Comparison of ENCODE assay signal across 16 cellular contexts in the genomic region with DNA sequence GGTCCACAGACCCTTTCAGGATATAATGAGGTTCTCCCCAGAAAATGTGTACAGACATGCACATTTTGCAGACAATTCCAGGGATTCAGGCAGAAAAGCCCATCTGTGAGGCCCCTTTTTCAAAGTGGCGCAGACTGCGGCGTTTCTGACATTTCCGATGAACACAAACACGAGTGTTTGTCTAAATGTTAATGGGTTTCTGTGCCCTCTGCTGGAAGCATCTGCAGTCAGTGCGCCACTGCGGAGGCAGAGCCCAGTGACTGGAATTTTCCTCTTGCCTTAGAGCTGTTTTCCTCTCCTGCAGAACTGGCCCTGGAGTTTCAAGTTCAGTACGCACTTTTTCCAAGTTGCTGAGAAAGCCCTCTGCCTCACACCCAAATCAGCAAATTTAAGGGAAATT. TPM values are rescaled to one million over a fixed set of nuclear protein-coding genes. Genes with fewer than 3 reads are reported as not detected.
DNase-seq lines count a peak whose midpoint lies in the region; ATAC-seq and TF ChIP-seq lines count a peak whose summit lies in the region.
"Had no signal": no experiment of that assay in that cellular context is flagged by ENCODE, and none has a peak within 500 bp of the region (broad histone marks: within the 10 kb centered on the region; RNA-seq: fewer than 3 reads in every experiment).

No MANE protein-coding gene starts in this region.

- no peak overlapping the region for H3K4me3 ChIP-seq in neural progenitor cell
- H3K4me3 ChIP-seq: breast epithelium had no signal

- H3F3A ChIP-seq in neural progenitor cell (ENCODE audit: low read depth), result peaks cover 7% of the 10 kb centered on the region

- peaks cover 12% of the 10 kb centered on the region for H3K4me1 Mint-ChIP-seq in neural progenitor cell

- H3K9me3 ChIP-seq in neural progenitor cell (ENCODE audit: low read depth), result no peaks in the 10 kb centered on the region
- H3K9me3 ChIP-seq: neutrophil had no signal

- no peaks in the 10 kb centered on the region for H3K9me3 Mint-ChIP-seq in neural progenitor cell

- H3K36me3 Mint-ChIP-seq in neural progenitor cell, result no peaks in the 10 kb centered on the region

- H3K27ac Mint-ChIP-seq in neural progenitor cell, result no peak overlapping the region

- H3K27me3 Mint-ChIP-seq in neural progenitor cell (ENCODE audit: insufficient read depth, low read depth), result peaks cover 9% of the 10 kb centered on the region

- TF ChIP-seq CTCF in neural progenitor cell (IDR thresholded peaks at IDR 0.05), result peak; percentile 11

- H3K4me1 ChIP-seq in neural progenitor cell, result no peaks in the 10 kb centered on the region
- H3K4me1 ChIP-seq: breast epithelium had no signal

- H3K4me3 Mint-ChIP-seq in neural progenitor cell, result no peak overlapping the region

- H3K27ac ChIP-seq in neural progenitor cell, result no peak overlapping the region
- H3K27ac ChIP-seq: breast epithelium, neutrophil had no signal

- no peaks in the 10 kb centered on the region for H4K20me1 ChIP-seq in neural progenitor cell (ENCODE audit: low read depth)

- no peak overlapping the region for H2AFZ ChIP-seq in neural progenitor cell (replicated peaks)

- no peak overlapping the region for H3K9ac ChIP-seq in neural progenitor cell

- no peak for ATAC-seq in HG02678 (IDR thresholded peaks at IDR 0.05; ENCODE audit: unreplicated experiment)
- no peak for ATAC-seq in HG02938 (IDR thresholded peaks at IDR 0.05; ENCODE audit: unreplicated experiment)

- no peaks in the 10 kb centered on the region for H3K27me3 ChIP-seq in neural progenitor cell

- DNase-seq in C1 segment of cervical spinal cord (lab: John Stamatoyannopoulos, UW) (peak in 10 of 14 donors; percentile 4 to 50 (median 30)), NCI-H2227 treated with DMSO at 0.1 percent for 48 hours (lab: John Stamatoyannopoulos, UW) (peak; percentile 28), cerebellum (ENCODE audit: low spot score) (peak; percentile 24), neural progenitor cell (ENCODE audit: low spot score) (peak; percentile 34), SKM-1 treated with dmso at 0.1 percent for 144 hours (lab: John Stamatoyannopoulos, UW; ENCODE audit: unreplicated experiment) (no peak), NCI-H187 treated with DMSO at 0.1 percent for 48 hours (lab: John Stamatoyannopoulos, UW) (no peak)
- DNase-seq: activated CD4-positive, CD25-positive, alpha-beta regulatory T cell; HCEC 1CT; KBM-7; NCI-H2171; stimulated activated naive CD4-positive, alpha-beta T cell had no signal

- no peaks in the 10 kb centered on the region for H3K79me2 ChIP-seq in neural progenitor cell (ENCODE audit: low read depth)

- H3K4me2 ChIP-seq in neural progenitor cell, result no peak overlapping the region

- H3K36me3 ChIP-seq in neural progenitor cell, result no peaks in the 10 kb centered on the region
- H3K36me3 ChIP-seq: breast epithelium, neutrophil had no signal

RNA-seq across cellular contexts. Expression of a gene that starts 15.3 kb away (rescaled TPM):
- total RNA-seq in cerebellum (not detected), neural progenitor cell (ENCODE audit: low replicate concordance) (not detected in 2 replicates)
- total RNA-seq: breast epithelium, kidney epithelial cell had no signal

Comparison
In these comparisons a context has a peak if more than half of its experiments do, and no peak if none do; other contexts are left out.
1. DNase-seq: peak in C1 segment of cervical spinal cord (10 of 14), NCI-H2227 treated with DMSO at 0.1 percent for 48 hours (single experiment), cerebellum (single experiment) and neural progenitor cell (single experiment); none in SKM-1 treated with dmso at 0.1 percent for 144 hours (single experiment) and NCI-H187 treated with DMSO at 0.1 percent for 48 hours (single experiment).